8 cellular contexts compared by ENCODE assay signal in the genomic region with DNA sequence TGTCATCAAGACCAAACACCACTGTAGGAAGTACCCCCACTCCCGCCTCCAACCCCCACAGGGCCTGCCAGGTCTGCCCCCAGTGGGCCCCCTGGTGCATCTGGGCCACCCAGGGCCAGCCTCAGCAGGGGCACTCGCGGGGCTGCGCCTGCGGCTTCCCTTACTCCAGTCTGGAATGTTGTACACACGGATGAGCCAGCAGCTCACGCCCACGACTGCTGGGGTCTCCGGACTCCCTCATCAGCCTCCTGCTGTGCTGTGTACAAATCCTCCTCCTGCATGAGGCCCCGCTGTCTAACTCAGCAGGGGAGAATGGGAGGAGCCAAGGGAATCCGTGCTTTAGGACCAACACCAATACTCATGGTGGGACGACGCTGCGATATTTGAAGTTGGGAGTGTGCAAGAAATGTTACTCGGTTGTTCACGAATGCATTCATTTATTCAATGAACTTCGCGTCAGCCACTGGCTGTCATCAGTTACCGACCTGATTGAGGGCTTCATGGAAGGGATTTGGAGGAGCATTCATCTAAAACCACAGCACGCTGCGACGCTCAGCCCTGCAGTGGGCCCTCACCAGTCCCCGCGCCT. TPM values are rescaled to one million over a fixed set of nuclear protein-coding genes. Genes with fewer than 3 reads are reported as not detected.
A peak's percentile ranks its signal among the peaks of the same experiment; 100 is the strongest.
DNase-seq lines count a peak whose midpoint lies in the region; ATAC-seq, FAIRE-seq and TF ChIP-seq lines count a peak whose summit lies in the region.

No MANE protein-coding gene starts in this region.

- peaks cover 18% of the 10 kb centered on the region for H3K4me1 Mint-ChIP-seq in astrocyte (ENCODE audit: low read depth, unreplicated experiment)

- H3K4me3 Mint-ChIP-seq in astrocyte (ENCODE audit: unreplicated experiment), result peak overlapping the region; percentile 84

- under 1% methylated on average over 23 of the region's 24 CpGs for WGBS in smooth muscle cell (ENCODE audit: low lambda C conversion rate)

- H3K36me3 Mint-ChIP-seq in astrocyte (ENCODE audit: low read depth, unreplicated experiment), result peaks cover 12% of the 10 kb centered on the region

- peak; percentile 15 for ATAC-seq in HG02870 (IDR thresholded peaks at IDR 0.05; ENCODE audit: unreplicated experiment)

- H2AFZ ChIP-seq in astrocyte (ENCODE audit: low read depth, low read length) (no peak overlapping the region), smooth muscle cell (ENCODE audit: low read depth) (peak overlapping the region; percentile 50)

- H3K36me3 ChIP-seq in astrocyte (ENCODE audit: insufficient read depth, low read length), result peaks cover 5% of the 10 kb centered on the region
- H3K36me3 ChIP-seq in iPS-20b (ENCODE audit: insufficient read depth, low read depth, low read length), result peaks cover 12% of the 10 kb centered on the region
- no peaks in the 10 kb centered on the region for H3K36me3 ChIP-seq in smooth muscle cell (ENCODE audit: low read depth)

- peak; percentile 5 for FAIRE-seq in astrocyte (lab: Jason Lieb, UNC)

- H3K4me2 ChIP-seq in astrocyte (ENCODE audit: low read length) (peak overlapping the region; percentile 99), smooth muscle cell (peak overlapping the region; percentile 99)

- H3F3A ChIP-seq in smooth muscle cell (ENCODE audit: low read depth), result peaks cover 4% of the 10 kb centered on the region

- H4K20me1 ChIP-seq in astrocyte (ENCODE audit: insufficient read depth, low read length) (no peaks in the 10 kb centered on the region), smooth muscle cell (ENCODE audit: low read depth) (peaks cover 6% of the 10 kb centered on the region)

- H3K4me1 ChIP-seq in astrocyte (ENCODE audit: insufficient read depth, low read length) (peaks cover 49% of the 10 kb centered on the region), iPS-20b (ENCODE audit: insufficient read depth, low read length) (peaks cover 17% of the 10 kb centered on the region; the same call in 1 of the 2 replicates), smooth muscle cell (ENCODE audit: low read depth) (peaks cover 25% of the 10 kb centered on the region)

- no peak for TF ChIP-seq CTCF in astrocyte (IDR thresholded peaks at IDR 0.05; ENCODE audit: insufficient read depth, low read depth, low read length)
- TF ChIP-seq CTCF in smooth muscle cell (IDR thresholded peaks at IDR 0.05; ENCODE audit: borderline replicate concordance, insufficient read depth, poor library complexity, severe bottlenecking), result no peak

- H3K4me3 ChIP-seq in astrocyte (ENCODE audit: insufficient read depth, low read depth, low read length) (peak overlapping the region; percentile 81), iPS-20b (ENCODE audit: low read length) (peak overlapping the region; percentile 72), smooth muscle cell (peak overlapping the region; percentile 91)

- peak; percentile 21 for DNase-seq in stimulated activated CD4-positive, alpha-beta T cell treated with anti-CD3 and anti-CD28 coated beads, Interleukin-1b, Interleukin-23, amount 100 ng/mL, for 48 hours
- DNase-seq in stimulated activated CD4-positive, alpha-beta T cell treated with anti-CD3 and anti-CD28 coated beads, Interleukin-4, amount 100 ng/mL, for 1 hour, result no peak
- DNase-seq in NCI-H345 (lab: John Stamatoyannopoulos, UW), result peak; percentile 81
- peak; percentile 88 for DNase-seq in astrocyte (ENCODE audit: low read depth)
- DNase-seq in smooth muscle cell (lab: John Stamatoyannopoulos, UW; ENCODE audit: unreplicated experiment), result no peak
- DNase-seq in GM19240 (ENCODE audit: insufficient read length, low spot score), result no peak

- H3K27ac ChIP-seq in astrocyte (ENCODE audit: low read depth, low read length) (peak overlapping the region; percentile 96), iPS-20b (ENCODE audit: low read length) (no peak overlapping the region), smooth muscle cell (ENCODE audit: low read depth) (peak overlapping the region; percentile 94)

- H3K27me3 ChIP-seq in astrocyte (ENCODE audit: insufficient read depth, low read length) (no peaks in the 10 kb centered on the region), iPS-20b (ENCODE audit: insufficient read depth, low read length) (no peaks in the 10 kb centered on the region), smooth muscle cell (ENCODE audit: low read depth) (no peaks in the 10 kb centered on the region)

- peak overlapping the region; percentile 99 for H3K9ac ChIP-seq in astrocyte (ENCODE audit: low read length)
- H3K9ac ChIP-seq in iPS-20b (ENCODE audit: low read depth, low read length), result peak overlapping the region; percentile 82; the same call in 1 of the 2 replicates
- peak overlapping the region; percentile 94 for H3K9ac ChIP-seq in smooth muscle cell (ENCODE audit: low read depth)

- H3K27me3 Mint-ChIP-seq in astrocyte (ENCODE audit: low read depth, unreplicated experiment), result no peaks in the 10 kb centered on the region

- H3K9me3 ChIP-seq in astrocyte (ENCODE audit: insufficient read depth, low read depth, low read length), result peaks cover 10% of the 10 kb centered on the region
- H3K9me3 ChIP-seq in iPS-20b (ENCODE audit: insufficient read depth, low read depth, low read length), result no peaks in the 10 kb centered on the region
- H3K9me3 ChIP-seq in smooth muscle cell (replicated peaks; ENCODE audit: low read depth), result no peaks in the 10 kb centered on the region

- H3K9me3 Mint-ChIP-seq in astrocyte (ENCODE audit: unreplicated experiment), result peaks cover 7% of the 10 kb centered on the region

- H3K27ac Mint-ChIP-seq in astrocyte (ENCODE audit: unreplicated experiment), result peak overlapping the region; percentile 70

- H3K79me2 ChIP-seq in astrocyte (ENCODE audit: insufficient read depth, low read length), result peaks cover 40% of the 10 kb centered on the region
- peaks cover 39% of the 10 kb centered on the region for H3K79me2 ChIP-seq in smooth muscle cell (ENCODE audit: low read depth)

RNA-seq across cellular contexts. Expression of a gene that starts 0.7 kb away (rescaled TPM):
- total RNA-seq in astrocyte (30.6 and 31.7 TPM in 2 replicates), smooth muscle cell (10.9 and 24.8 TPM in 2 replicates)
- 27.3 and 37.5 TPM in 2 replicates for polyA plus RNA-seq in smooth muscle cell

Comparison
In these comparisons a context has a peak if more than half of its experiments do, and no peak if none do; other contexts are left out.
1. DNase-seq: peak in stimulated activated CD4-positive, alpha-beta T cell treated with anti-CD3 and anti-CD28 coated beads, Interleukin-1b, Interleukin-23, amount 100 ng/mL, for 48 hours (single experiment), NCI-H345 (single experiment) and astrocyte (single experiment); none in stimulated activated CD4-positive, alpha-beta T cell treated with anti-CD3 and anti-CD28 coated beads, Interleukin-4, amount 100 ng/mL, for 1 hour (single experiment), smooth muscle cell (single experiment) and GM19240 (single experiment).
2. Peak in every context shown above with its lines, with median percentiles within 50 percentile points of each other: H3K4me3 ChIP-seq and H3K9ac ChIP-seq.